8 cellular contexts compared by ENCODE assay signal in genomic region chr3:53493997-53494791, GRCh38. TPM values are rescaled to one million over a fixed set of nuclear protein-coding genes. Genes with fewer than 3 reads are reported as not detected.
DNase-seq lines count a peak whose midpoint lies in the region; ATAC-seq, FAIRE-seq and TF ChIP-seq lines count a peak whose summit lies in the region.

Gene CACNA1D, plus strand, starts transcription at chr3:53494611. Its CDS starts 556 bp downstream, at chr3:53495167.

- H3K9ac ChIP-seq in HCT116 (ENCODE audit: low read length) = no peak within 1 kb of the TSS
- peak within 1 kb of the TSS; percentile 31 for H3K9ac ChIP-seq in parathyroid adenoma

- peak within 1 kb of the TSS; percentile 89 for H3K4me2 ChIP-seq in HCT116 (ENCODE audit: low read length)
- H3K4me2 ChIP-seq in parathyroid adenoma (ENCODE audit: low read length) = peak within 1 kb of the TSS; percentile 70
- H3K4me2 ChIP-seq in OCI-LY7 (ENCODE audit: low read length) = no peak within 1 kb of the TSS

- BruUV-seq in HCT116 (replicated peaks; lab: Mats Ljungman, UMichigan) = no TSS peak
- BruUV-seq in OCI-LY7 (replicated peaks; lab: Mats Ljungman, UMichigan) = no TSS peak

- no peak for TF ChIP-seq RAD21 in HCT116 (IDR thresholded peaks at IDR 0.05; ENCODE audit: low read depth)

- DNase-seq in HCT116 (ENCODE audit: low read depth, low spot score) (peak; percentile 23), heart left ventricle (peak in 1 of 5 donors; percentile 8), OCI-LY7 (ENCODE audit: low spot score) (no peak), HTR-8/SVneo (ENCODE audit: insufficient read length, low spot score) (no peak)
- DNase-seq in activated T-cell treated with anti-CD3 and anti-CD28 coated beads, Interleukin-2, amount 50 U/mL, for 48 hours = peak; percentile 22 to 39

- no peaks in the 10 kb centered on the region for H4K20me1 ChIP-seq in HCT116 (ENCODE audit: insufficient read depth)
- no peaks in the 10 kb centered on the region for H4K20me1 ChIP-seq in OCI-LY7 (ENCODE audit: insufficient read depth, low read length)

- RAD21 ChIA-PET in HCT116 (lab: Charles Lee; ENCODE audit: low non-redundant PET in 1 of 2, low total read pairs in 2 of 2, uncharacterized antibody in 2 of 2, unreplicated experiment in 2 of 2) = no interaction called here

- H3K4me3 ChIP-seq in HCT116 (replicated peaks in 1 of 2; ENCODE audit: low read depth in 1 of 2, low read length in 2 of 2) (peak within 1 kb of the TSS; percentile 39 to 58), heart left ventricle (peak within 1 kb of the TSS; percentile 13 to 59 (median 46)), parathyroid adenoma (ENCODE audit: low read depth, low read length) (peak within 1 kb of the TSS; percentile 65), OCI-LY7 (ENCODE audit: low read depth, low read length, poor library complexity, severe bottlenecking) (no peak within 1 kb of the TSS)

- H3K27me3 ChIP-seq in HCT116 (ENCODE audit: insufficient read depth, low read length) = peaks cover 5% of the 10 kb centered on the region; the same call in 1 of the 2 replicates
- peaks cover 11 to 70% (median 21%) of the 10 kb centered on the region in 9 donors for H3K27me3 ChIP-seq in heart left ventricle
- no peaks in the 10 kb centered on the region for H3K27me3 ChIP-seq in parathyroid adenoma (ENCODE audit: control insufficient read depth, insufficient read depth, low read length)

- no peaks in the 10 kb centered on the region for H3K9me2 ChIP-seq in HCT116 (ENCODE audit: insufficient read depth)
- no peaks in the 10 kb centered on the region for H3K9me2 ChIP-seq in OCI-LY7 (ENCODE audit: insufficient read depth, low read length)

- CTCF ChIA-PET in HCT116 (lab: Charles Lee) = interaction anchor here (0.8 to 1.4 kb wide), 2 partner anchors 10 to 15 kb away, joined by 3 read pairs; no protein-coding TSS in a partner anchor
- CTCF ChIA-PET in OCI-LY7 (lab: Charles Lee; ENCODE audit: unreplicated experiment) = no interaction called here

- H3K36me3 ChIP-seq in HCT116 (ENCODE audit: control insufficient read depth in 1 of 2, insufficient read depth in 2 of 2, low read length in 2 of 2) (no peaks in the 10 kb centered on the region), heart left ventricle (no peaks in the 10 kb centered on the region), parathyroid adenoma (ENCODE audit: control insufficient read depth, insufficient read depth, low read length) (no peaks in the 10 kb centered on the region), OCI-LY7 (ENCODE audit: insufficient read depth, low read length) (no peaks in the 10 kb centered on the region)

- no peaks in the 10 kb centered on the region for H3K79me2 ChIP-seq in HCT116 (ENCODE audit: insufficient read depth, low read length)
- no peaks in the 10 kb centered on the region for H3K79me2 ChIP-seq in parathyroid adenoma
- no peaks in the 10 kb centered on the region for H3K79me2 ChIP-seq in OCI-LY7 (ENCODE audit: insufficient read depth, low read depth, low read length)

- intact Hi-C loops in HCT116 (cut with micrococcal nuclease) = no loop called here
- intact Hi-C loops in heart left ventricle (cut with DNase I) = no loop called here
- intact Hi-C loops in OCI-LY7 (cut with micrococcal nuclease; ENCODE audit: unreplicated experiment) = no loop called here

- no peak for TF ChIP-seq POLR2A in HCT116 (IDR thresholded peaks at IDR 0.05; ENCODE audit: borderline replicate concordance, extremely low read depth, insufficient read depth, insufficient read length)
- TF ChIP-seq POLR2A in heart left ventricle (IDR thresholded peaks at IDR 0.05) = no peak

- WGBS in heart left ventricle, 4 donors = 1 to 3% (median 1%) methylated on average over 41 to 120 of the region's 120 CpGs

- ATAC-seq in HCT116 = peak; percentile 88
- ATAC-seq in heart left ventricle = peak in 2 of 4 donors; percentile 16 to 28
- ATAC-seq in GM21717 (IDR thresholded peaks at IDR 0.05; ENCODE audit: unreplicated experiment) = no peak

- POLR2A ChIA-PET in HCT116 (lab: Charles Lee) = interaction anchor here (0.7 kb wide), 1 partner anchor 130 kb away, joined by 3 read pairs; no protein-coding TSS in a partner anchor
- POLR2A ChIA-PET in OCI-LY7 (lab: Charles Lee) = no interaction called here

- H2AFZ ChIP-seq in HCT116 (ENCODE audit: low read depth, low read length, poor library complexity, severe bottlenecking) (no peak within 1 kb of the TSS), parathyroid adenoma (peak within 1 kb of the TSS; percentile 93), OCI-LY7 (ENCODE audit: low read length) (no peak within 1 kb of the TSS)

- FAIRE-seq in HTR-8/SVneo (lab: Jason Lieb, UNC) = no peak

- H3K4me1 ChIP-seq in HCT116 (ENCODE audit: control insufficient read depth in 1 of 2, insufficient read depth in 2 of 2, low read length in 2 of 2) (peaks cover 0 to 12% of the 10 kb centered on the region in 2 experiments; a peak in 1 of 4 replicates), heart left ventricle (peaks cover 0 to 24% (median 14%) of the 10 kb centered on the region in 12 donors), parathyroid adenoma (peaks cover 6% of the 10 kb centered on the region), OCI-LY7 (ENCODE audit: insufficient read depth, low read length, poor library complexity, severe bottlenecking) (no peaks in the 10 kb centered on the region)

- H3K27ac ChIP-seq in C4-2B (peak within 1 kb of the TSS; percentile 66), HCT116 (ENCODE audit: low read depth, low read length) (peak within 1 kb of the TSS; percentile 35; the same call in 1 of the 2 replicates), heart left ventricle (peak within 1 kb of the TSS in 1 of 12 donors; percentile 24), parathyroid adenoma (peak within 1 kb of the TSS; percentile 69), OCI-LY7 (ENCODE audit: low read depth, low read length, poor library complexity, severe bottlenecking) (no peak within 1 kb of the TSS)

- no peaks in the 10 kb centered on the region for H3K9me3 ChIP-seq in HCT116 (ENCODE audit: control insufficient read depth in 1 of 2, insufficient read depth in 1 of 2, low read depth in 1 of 2, low read length in 2 of 2)
- H3K9me3 ChIP-seq in heart left ventricle = no peaks in the 10 kb centered on the region
- no peaks in the 10 kb centered on the region for H3K9me3 ChIP-seq in parathyroid adenoma (ENCODE audit: control insufficient read depth, low read length)
- no peaks in the 10 kb centered on the region for H3K9me3 ChIP-seq in OCI-LY7 (ENCODE audit: low read length)

- TF ChIP-seq CTCF in C4-2B (conservative IDR thresholded peaks at IDR 0.05) (no peak), HCT116 (IDR thresholded peaks at IDR 0.05 in 2 of 3, conservative IDR thresholded peaks at IDR 0.05 in 1 of 3; ENCODE audit: borderline replicate concordance in 1 of 3, insufficient read depth in 1 of 3, low read depth in 2 of 3, low read length in 2 of 3) (no peak), heart left ventricle (IDR thresholded peaks at IDR 0.05) (no peak), parathyroid adenoma (IDR thresholded peaks at IDR 0.05) (peak; percentile 15), OCI-LY7 (conservative IDR thresholded peaks at IDR 0.05; ENCODE audit: low read length) (no peak)

TF ChIP-seq in HCT116, 20 proteins besides CTCF, POLR2A, EP300 and RAD21:
- no peak for TF ChIP-seq ZFX (IDR thresholded peaks at IDR 0.05)
- no peak for TF ChIP-seq ATF3 (IDR thresholded peaks at IDR 0.05)
- TF ChIP-seq CBX3 (IDR thresholded peaks at IDR 0.05; ENCODE audit: low read depth) = no peak
- no peak for TF ChIP-seq ELF1 (IDR thresholded peaks at IDR 0.05; ENCODE audit: borderline replicate concordance, low read depth)
- no peak for TF ChIP-seq REST (IDR thresholded peaks at IDR 0.05; ENCODE audit: low read depth)

RNA-seq across cellular contexts. Expression of gene CACNA1D, which starts in this region (rescaled TPM):
- 1.1 TPM for total RNA-seq in HCT116 (2021; ENCODE audit: unreplicated experiment)
- polyA plus RNA-seq in HCT116 (2012) = 0.49 and 0.73 TPM in 2 replicates
- 1 to 10 TPM in 2 of 9 donors, under 1 TPM in 6, not detected in 1; 0.16 to 2.4 (median 0.46) TPM for total RNA-seq in heart left ventricle
- polyA plus RNA-seq in heart left ventricle = under 1 TPM; 0.06 to 0.27 TPM
- total RNA-seq in OCI-LY7 (2014; rRNA removed; shearing (Covaris generic)) = not detected in 2 replicates
- total RNA-seq in OCI-LY7 (2022) = 0.42 TPM in 1 of 2 replicates, not detected in the other

Comparison
In these comparisons a context has a peak if more than half of its experiments do, and no peak if none do; other contexts are left out.
1. DNase-seq: peak in HCT116 (single experiment) and activated T-cell treated with anti-CD3 and anti-CD28 coated beads, Interleukin-2, amount 50 U/mL, for 48 hours (2 of 2); none in OCI-LY7 (single experiment) and HTR-8/SVneo (single experiment).